ENCODE assay signal across 8 cellular contexts in the genomic region with DNA sequence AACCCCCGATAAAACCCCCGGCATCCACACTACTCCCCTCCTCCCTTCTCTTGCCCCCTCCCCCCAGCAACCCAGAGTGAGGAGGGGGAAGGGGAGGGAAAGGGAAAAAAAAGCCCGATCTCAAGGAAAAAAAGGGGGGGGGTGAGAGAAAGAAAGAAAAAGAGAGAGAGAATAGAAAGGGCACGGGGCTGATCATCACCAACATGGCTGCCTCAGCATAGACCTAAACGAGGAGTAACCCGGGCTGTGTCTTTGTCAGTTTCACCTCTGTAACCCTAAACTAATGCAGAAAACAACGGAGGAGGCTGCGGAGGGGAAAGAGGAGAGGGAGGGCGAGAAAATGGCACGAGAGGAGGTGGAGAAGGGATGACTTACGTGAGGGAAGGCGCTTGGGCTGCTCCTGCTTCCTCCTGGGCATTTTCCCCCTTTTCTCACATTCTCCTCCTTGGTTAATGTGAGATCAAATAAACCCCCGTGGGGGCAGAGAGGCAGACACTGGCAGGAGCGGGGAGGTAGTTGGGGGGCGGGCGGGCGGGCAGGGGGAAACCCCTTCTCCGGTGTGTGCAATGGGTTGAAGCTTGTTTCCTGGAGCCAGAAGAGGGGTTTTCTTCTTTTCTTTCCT. TPM values are rescaled to one million over a fixed set of nuclear protein-coding genes. Genes with fewer than 3 reads are reported as not detected.
DNase-seq lines count a peak whose midpoint lies in the region; ATAC-seq and TF ChIP-seq lines count a peak whose summit lies in the region.

No MANE protein-coding gene starts in this region.

- H3K27me3 ChIP-seq in colonic mucosa (no peaks in the 10 kb centered on the region), lower lobe of right lung (ENCODE audit: low read depth) (no peaks in the 10 kb centered on the region)

- no peaks in the 10 kb centered on the region for H3K4me1 ChIP-seq in colonic mucosa
- H3K4me1 ChIP-seq in lower lobe of right lung: peaks cover 10% of the 10 kb centered on the region

- peak overlapping the region; percentile 95 to 97 for H3K9ac ChIP-seq in colonic mucosa (ENCODE audit: low read depth in 2 of 2, low read length in 2 of 2)

- peak; percentile 57 for DNase-seq in DMS53 (lab: John Stamatoyannopoulos, UW)
- DNase-seq in DMS53 treated with DMSO at 0.1 percent for 48 hours (lab: John Stamatoyannopoulos, UW; ENCODE audit: unreplicated experiment): no peak
- peak; percentile 24 for DNase-seq in Jurkat, Clone E6-1 (ENCODE audit: low read depth, low spot score)
- peak; percentile 19 for DNase-seq in activated CD4-positive, alpha-beta T cell treated with anti-CD3 and anti-CD28 coated beads for 1 hour
- DNase-seq in colonic mucosa: peak; percentile 42
- DNase-seq in lower lobe of right lung: no peak
- DNase-seq in stimulated activated CD8-positive, alpha-beta memory T cell treated with anti-CD3 and anti-CD28 coated beads, Interleukin-15, amount 100 ng/mL, for 4 hours (ENCODE audit: low read depth in 2 of 2): peak; percentile 15 to 19

- H3K36me3 ChIP-seq in colonic mucosa (no peaks in the 10 kb centered on the region), lower lobe of right lung (no peaks in the 10 kb centered on the region)

- H3K9me3 ChIP-seq in colonic mucosa (no peaks in the 10 kb centered on the region), lower lobe of right lung (no peaks in the 10 kb centered on the region)

- ATAC-seq in lower lobe of right lung (peak; percentile 20 to 44), HG03457 (IDR thresholded peaks at IDR 0.05; ENCODE audit: unreplicated experiment) (no peak)

- peak overlapping the region; percentile 68 for H3K4me3 ChIP-seq in Jurkat, Clone E6-1 (ENCODE audit: low read length)
- H3K4me3 ChIP-seq in colonic mucosa (peak overlapping the region; percentile 60), lower lobe of right lung (peak overlapping the region; percentile 80)

- intact Hi-C loops in colonic mucosa (cut with DNase I) (loop anchor here (5.0 to 10.0 kb wide), 2 partner anchors 206 to 313 kb away; no protein-coding TSS in a partner anchor), lower lobe of right lung (cut with DNase I) (no loop called here)

- H3K27ac ChIP-seq in colonic mucosa: peak overlapping the region; percentile 97
- peak overlapping the region; percentile 67 for H3K27ac ChIP-seq in lower lobe of right lung

- TF ChIP-seq CTCF in colonic mucosa (IDR thresholded peaks at IDR 0.05): no peak
- no peak for TF ChIP-seq CTCF in lower lobe of right lung (IDR thresholded peaks at IDR 0.05)

RNA-seq across cellular contexts. Expression of gene ZNF827, which starts 0.5 kb away (rescaled TPM):
- 3.2 TPM for polyA plus RNA-seq in Jurkat, Clone E6-1 (2012; ENCODE audit: insufficient read depth, insufficient read length)
- total RNA-seq in colonic mucosa: 10 to 100 TPM; 17.9 to 19.7 TPM
- total RNA-seq in lower lobe of right lung: 11.3 TPM

Comparison
In these comparisons a context has a peak if more than half of its experiments do, and no peak if none do; other contexts are left out.
1. DNase-seq: peak in DMS53 (single experiment), Jurkat, Clone E6-1 (single experiment), activated CD4-positive, alpha-beta T cell treated with anti-CD3 and anti-CD28 coated beads for 1 hour (single experiment), colonic mucosa (single experiment) and stimulated activated CD8-positive, alpha-beta memory T cell treated with anti-CD3 and anti-CD28 coated beads, Interleukin-15, amount 100 ng/mL, for 4 hours (2 of 2); none in DMS53 treated with DMSO at 0.1 percent for 48 hours (single experiment) and lower lobe of right lung (single experiment).
2. Peak in every context shown above with its lines, with median percentiles within 50 percentile points of each other: H3K4me3 ChIP-seq.